Comparison of ENCODE assay signal across 25 cellular contexts in the genomic region with DNA sequence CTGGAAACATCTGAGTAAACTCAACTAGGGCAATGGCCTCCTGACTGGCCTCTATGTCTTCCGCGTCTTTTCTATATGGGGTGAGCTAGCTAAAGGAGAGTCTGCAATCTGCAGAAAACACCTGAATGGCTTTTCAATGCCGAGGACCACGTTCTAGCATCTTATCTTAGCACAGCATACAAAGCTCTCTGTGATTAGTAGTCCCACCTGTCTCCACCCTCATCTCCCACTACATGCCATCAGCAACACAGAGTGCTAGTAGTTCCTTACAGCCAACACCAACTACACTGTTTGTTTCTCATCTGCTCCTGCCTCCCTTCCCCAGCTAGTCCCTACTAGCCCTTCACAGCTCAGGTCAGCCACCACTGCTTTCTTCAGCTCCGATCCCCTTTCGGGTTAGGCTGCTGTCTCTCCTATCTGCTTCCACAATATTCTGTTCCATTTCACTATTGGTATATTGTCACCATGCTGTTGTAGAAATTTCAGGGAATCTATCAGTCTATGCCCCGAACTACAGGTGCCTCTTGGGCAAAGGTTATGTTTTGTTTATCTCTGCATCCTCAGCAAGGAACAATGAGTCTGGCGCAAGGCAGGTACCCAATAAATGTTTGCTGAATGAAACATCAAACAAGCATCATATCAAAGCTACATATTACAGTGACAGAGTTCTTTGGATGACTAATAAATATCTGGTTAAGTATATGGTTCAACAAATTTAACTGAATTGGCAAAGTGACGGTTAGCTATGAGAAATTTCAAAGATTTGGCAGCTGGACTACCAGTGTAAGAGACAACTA.
"Had no signal": no experiment of that assay in that cellular context is flagged by ENCODE, and none has a peak within 500 bp of the region (broad histone marks: within the 10 kb centered on the region; RNA-seq: fewer than 3 reads in every experiment).

No MANE protein-coding gene starts in this region.

- H3K9me3 Mint-ChIP-seq: activated CD4-positive, alpha-beta memory T cell treated with anti-CD3 and anti-CD28 coated beads for 36 hours; activated CD4-positive, alpha-beta T cell treated with anti-CD3 and anti-CD28 coated beads, Interleukin-2, amount 10 ng/mL, durations not matched to agents 7 days and 5 days; activated T-helper 17 cell treated with anti-CD3 and anti-CD28 coated beads, Interleukin-2, amount 50 U/mL, for 72 hours had no signal

- H3K27me3 Mint-ChIP-seq: activated CD4-positive, alpha-beta memory T cell treated with anti-CD3 and anti-CD28 coated beads for 36 hours; activated CD4-positive, alpha-beta T cell treated with anti-CD3 and anti-CD28 coated beads, Interleukin-2, amount 10 ng/mL, durations not matched to agents 7 days and 5 days; activated naive CD8-positive, alpha-beta T cell; activated T-helper 17 cell treated with anti-CD3 and anti-CD28 coated beads, Interleukin-2, amount 50 U/mL, for 72 hours; T-helper 17 cell had no signal

- H3K27me3 ChIP-seq: brain microvascular endothelial cell, MG63 had no signal

- H3K4me1 Mint-ChIP-seq: activated CD4-positive, alpha-beta T cell treated with anti-CD3 and anti-CD28 coated beads, Interleukin-2, amount 10 ng/mL, durations not matched to agents 7 days and 5 days had no signal

- ATAC-seq: activated T-helper 17 cell treated with anti-CD3 and anti-CD28 coated beads, Interleukin-2, amount 50 U/mL, for 72 hours; T-helper 17 cell had no signal

- H3K4me3 ChIP-seq: MG63 had no signal

- DNase-seq: activated CD4-positive, alpha-beta memory T cell treated with anti-CD3 and anti-CD28 coated beads for 36 hours; activated CD4-positive, alpha-beta T cell treated with anti-CD3 and anti-CD28 coated beads, Interleukin-2, amount 10 ng/mL, durations not matched to agents 7 days and 5 days; activated CD4-positive, CD25-positive, alpha-beta regulatory T cell; activated CD8-positive, alpha-beta memory T cell treated with anti-CD3 and anti-CD28 coated beads for 24 hours; activated gamma-delta T cell; activated naive CD4-positive, alpha-beta T cell treated with anti-CD3 and anti-CD28 coated beads for 36 hours; activated T-cell treated with anti-CD3 and anti-CD28 coated beads, Interleukin-2, amount 50 U/mL, for 48 hours; amygdala; brain microvascular endothelial cell; MG63; MV-4-11; NCI-H1092 treated with DMSO at 0.1 percent for 48 hours; NCI-H1417 treated with DMSO at 0.1 percent for 48 hours; NCI-H1694; NCI-H2029 treated with DMSO at 0.1 percent for 48 hours; NCI-H345; NCI-H510A; NCI-H526 treated with DMSO at 0.1 percent for 48 hours; NK-92 treated with Interleukin-12 subunit alpha and Interleukin-12 subunit beta, amount 100 ng/mL, for 24 hours; SHP77 treated with DMSO at 0.1 percent for 48 hours; T-helper 17 cell; T-helper 9 cell had no signal

- H3K36me3 ChIP-seq: brain microvascular endothelial cell had no signal

- H3K9me3 ChIP-seq: MG63 had no signal

- H3K27ac Mint-ChIP-seq: activated CD4-positive, alpha-beta memory T cell treated with anti-CD3 and anti-CD28 coated beads for 36 hours; activated CD4-positive, alpha-beta T cell treated with anti-CD3 and anti-CD28 coated beads, Interleukin-2, amount 10 ng/mL, durations not matched to agents 7 days and 5 days; activated naive CD4-positive, alpha-beta T cell treated with anti-CD3 and anti-CD28 coated beads for 36 hours; activated naive CD8-positive, alpha-beta T cell; activated T-helper 17 cell treated with anti-CD3 and anti-CD28 coated beads, Interleukin-2, amount 50 U/mL, for 72 hours; T-helper 17 cell had no signal

- H3K27ac ChIP-seq: brain microvascular endothelial cell had no signal

- H3K4me3 Mint-ChIP-seq: activated CD4-positive, alpha-beta memory T cell treated with anti-CD3 and anti-CD28 coated beads for 36 hours; activated CD4-positive, alpha-beta T cell treated with anti-CD3 and anti-CD28 coated beads, Interleukin-2, amount 10 ng/mL, durations not matched to agents 7 days and 5 days; activated naive CD4-positive, alpha-beta T cell treated with anti-CD3 and anti-CD28 coated beads for 36 hours; activated naive CD8-positive, alpha-beta T cell; activated T-helper 17 cell treated with anti-CD3 and anti-CD28 coated beads, Interleukin-2, amount 50 U/mL, for 72 hours; T-helper 17 cell had no signal

- FAIRE-seq: RCC 7860 had no signal
